19 cellular contexts compared by ENCODE assay signal in the genomic region with DNA sequence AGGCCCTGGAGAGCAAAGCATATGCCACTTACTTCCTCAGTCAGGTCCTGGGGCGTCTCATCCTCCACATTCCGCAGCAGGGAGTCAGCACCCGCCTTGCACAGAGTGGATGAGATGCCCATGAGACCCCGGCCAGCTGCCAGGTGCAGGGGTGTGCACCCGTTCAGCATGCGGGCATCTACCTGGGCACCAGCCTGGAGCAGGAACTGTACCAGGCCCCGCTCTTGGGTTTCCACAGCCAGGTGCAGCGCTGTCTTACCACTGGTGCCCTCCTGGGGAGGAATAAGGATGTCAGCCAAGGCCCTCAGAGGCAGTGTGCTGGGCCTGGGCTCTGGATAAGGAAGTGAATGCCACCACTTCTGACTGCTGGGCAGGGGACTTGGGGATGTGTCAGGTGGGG. TPM values are rescaled to one million over a fixed set of nuclear protein-coding genes. Genes with fewer than 3 reads are reported as not detected.
DNase-seq lines count a peak whose midpoint lies in the region; ATAC-seq, FAIRE-seq and TF ChIP-seq lines count a peak whose summit lies in the region.
"Had no signal": no experiment of that assay in that cellular context is flagged by ENCODE, and none has a peak within 500 bp of the region (broad histone marks: within the 10 kb centered on the region; RNA-seq: fewer than 3 reads in every experiment).

No MANE protein-coding gene starts in this region.

- H3K4me3 ChIP-seq in GM06990 (replicated peaks; ENCODE audit: low read depth, low read length) (peak overlapping the region; percentile 26), K562 (no peak overlapping the region), GM23338 (no peak overlapping the region)
- H3K4me3 ChIP-seq: Peyer's patch had no signal

- no peak for TF ChIP-seq POLR2A in K562 (conservative IDR thresholded peaks at IDR 0.05)

- H3K36me3 Mint-ChIP-seq in IgD-negative memory B cell (peaks cover 7% of the 10 kb centered on the region), GM23338 (ENCODE audit: low read depth) (peaks cover 33% of the 10 kb centered on the region)
- H3K36me3 Mint-ChIP-seq in stimulated activated effector memory CD8-positive, alpha-beta T cell treated with anti-CD3 and anti-CD28 coated beads, Interleukin-12 subunit alpha, Interleukin-12 subunit beta, amount 100 ng/mL, for 72 hours: peaks cover 83% of the 10 kb centered on the region

- WGBS in K562 (ENCODE audit: insufficient coverage, low coverage, missing lambda C conversion rate): 90% methylated on average over 8 of the region's 8 CpGs

- H3K4me3 Mint-ChIP-seq in IgD-negative memory B cell: peak overlapping the region in 2 of 4 donors; percentile 83 to 97
- no peak overlapping the region for H3K4me3 Mint-ChIP-seq in stimulated activated effector memory CD8-positive, alpha-beta T cell treated with anti-CD3 and anti-CD28 coated beads, Interleukin-12 subunit alpha, Interleukin-12 subunit beta, amount 100 ng/mL, for 72 hours
- no peak overlapping the region for H3K4me3 Mint-ChIP-seq in GM23338

- H3K4me1 Mint-ChIP-seq in IgD-negative memory B cell (peaks cover 48 to 63% (median 55%) of the 10 kb centered on the region in 3 donors), GM23338 (peaks cover 53% of the 10 kb centered on the region)
- peaks cover 79% of the 10 kb centered on the region for H3K4me1 Mint-ChIP-seq in stimulated activated effector memory CD8-positive, alpha-beta T cell treated with anti-CD3 and anti-CD28 coated beads, Interleukin-12 subunit alpha, Interleukin-12 subunit beta, amount 100 ng/mL, for 72 hours

- DNase-seq in GM06990 (ENCODE audit: extremely low read depth, insufficient read length) (no peak), K562 (ENCODE audit: extremely low read depth in 1 of 4, low spot score in 3 of 4) (no peak), GM23338 (ENCODE audit: low spot score) (no peak), hippocampal formation (lab: John Stamatoyannopoulos, UW) (no peak)
- DNase-seq in stimulated activated effector memory CD8-positive, alpha-beta T cell treated with anti-CD3 and anti-CD28 coated beads, Interleukin-12 subunit alpha, Interleukin-12 subunit beta, amount 100 ng/mL, for 72 hours (ENCODE audit: low spot score in 2 of 2): no peak
- DNase-seq: MM.1S, NCI-H1105, NCI-H187, NCI-H2171, NCI-H774, Right ventricle myocardium superior, SK-N-SH had no signal

- CTCF ChIA-PET in K562 (lab: Yijun Ruan, JAX; ENCODE audit: low intra/inter-chr PET ratio): no interaction called here

- no peak overlapping the region for H2AFZ ChIP-seq in K562 (ENCODE audit: low read depth, low read length)
- no peak overlapping the region for H2AFZ ChIP-seq in GM23338

- no peak overlapping the region for H3K4me2 ChIP-seq in K562 (ENCODE audit: insufficient read depth, low read length)
- H3K4me2 ChIP-seq in GM23338: no peak overlapping the region
- H3K4me2 ChIP-seq: SK-N-SH had no signal

- H3K27me3 ChIP-seq in GM06990 (replicated peaks; ENCODE audit: control insufficient read depth, insufficient read depth, low read length) (no peaks in the 10 kb centered on the region), K562 (ENCODE audit: control insufficient read depth in 2 of 2, insufficient read depth in 2 of 2, low read length in 2 of 2) (no peaks in the 10 kb centered on the region), GM23338 (ENCODE audit: insufficient read depth) (peaks cover 5% of the 10 kb centered on the region; the same call in 1 of the 2 replicates)
- H3K27me3 ChIP-seq: Peyer's patch had no signal

- no peak overlapping the region for H3K27ac ChIP-seq in K562 (ENCODE audit: extremely low read depth, low read depth, low read length)
- no peak overlapping the region for H3K27ac ChIP-seq in GM23338 (ENCODE audit: low read depth)
- H3K27ac ChIP-seq: HL-60 had no signal

- no peaks in the 10 kb centered on the region for H3K9me2 ChIP-seq in GM23338 (ENCODE audit: insufficient read depth)
- H3K9me2 ChIP-seq: SK-N-SH had no signal

- H3K36me3 ChIP-seq in GM06990 (ENCODE audit: control insufficient read depth, insufficient read depth, low read length) (peaks cover 30% of the 10 kb centered on the region), K562 (ENCODE audit: control insufficient read depth, insufficient read depth, low read length) (peaks cover 59% of the 10 kb centered on the region; the same call in 2 of the 3 replicates), GM23338 (ENCODE audit: insufficient read depth) (no peaks in the 10 kb centered on the region)

- ATAC-seq in K562 (no peak), GM23338 (no peak), GM18517 (IDR thresholded peaks at IDR 0.05; ENCODE audit: unreplicated experiment) (no peak)
- no peak for ATAC-seq in stimulated activated effector memory CD8-positive, alpha-beta T cell treated with anti-CD3 and anti-CD28 coated beads, Interleukin-12 subunit alpha, Interleukin-12 subunit beta, amount 100 ng/mL, for 72 hours

- no peak for TF ChIP-seq EP300 in K562 (IDR thresholded peaks at IDR 0.05; ENCODE audit: low read length)

- in situ Hi-C loops in K562 (cut with MboI): no loop called here

- H4K20me1 ChIP-seq in K562 (replicated peaks; ENCODE audit: control insufficient read depth, insufficient read depth, low read length) (peaks cover 16% of the 10 kb centered on the region), GM23338 (replicated peaks; ENCODE audit: insufficient read depth) (peaks cover 6% of the 10 kb centered on the region; the same call in 1 of the 2 replicates)

- no TSS peak for BruUV-seq in K562 (replicated peaks; lab: Mats Ljungman, UMichigan)

- TF ChIP-seq CTCF in GM06990 (IDR thresholded peaks at IDR 0.05; ENCODE audit: insufficient read depth, low read length, poor library complexity, severe bottlenecking) (no peak), K562 (IDR thresholded peaks at IDR 0.05 in 2 of 3, conservative IDR thresholded peaks at IDR 0.05 in 1 of 3; ENCODE audit: insufficient read depth in 2 of 3, low read depth in 1 of 3, low read length in 3 of 3) (no peak), GM23338 (conservative IDR thresholded peaks at IDR 0.05; ENCODE audit: low read depth in 2 of 2) (no peak)

- intact Hi-C loops in K562 (cut with micrococcal nuclease): no loop called here

- peaks cover 34% of the 10 kb centered on the region for H3K79me2 ChIP-seq in K562 (ENCODE audit: control insufficient read depth, insufficient read depth, low read length)
- H3K79me2 ChIP-seq in GM23338 (replicated peaks; ENCODE audit: insufficient read depth): peaks cover 16% of the 10 kb centered on the region; the same call in 1 of the 2 replicates

- peaks cover 39 to 58% of the 10 kb centered on the region in 2 experiments; a peak in 4 of 5 replicates for H3K4me1 ChIP-seq in K562 (replicated peaks in 1 of 2; ENCODE audit: control insufficient read depth in 2 of 2, insufficient read depth in 2 of 2, low read length in 2 of 2)
- H3K4me1 ChIP-seq in GM23338 (ENCODE audit: insufficient read depth): peaks cover 17% of the 10 kb centered on the region

- H3K9me3 ChIP-seq in K562 (replicated peaks; ENCODE audit: control insufficient read depth, insufficient read depth, low read depth, low read length): no peaks in the 10 kb centered on the region
- H3K9me3 ChIP-seq: Peyer's patch, SK-N-SH had no signal

- no peak for TF ChIP-seq RAD21 in K562 (CRISPR knock-in tag; conservative IDR thresholded peaks at IDR 0.05 in 1 of 2, IDR thresholded peaks at IDR 0.05 in 1 of 2)

- POLR2A ChIA-PET in K562 (lab: Yijun Ruan, JAX): interaction anchor here (0.6 kb wide), 1 partner anchor 29 kb away, joined by 4 read pairs; no protein-coding TSS in a partner anchor

- peak overlapping the region in 1 of 2 experiments; percentile 24; a peak in 1 of 4 replicates for H3K9ac ChIP-seq in K562 (ENCODE audit: insufficient read depth in 1 of 2, low read depth in 2 of 2, low read length in 2 of 2)
- H3K9ac ChIP-seq: SK-N-SH had no signal

- H3K9me1 ChIP-seq in K562 (ENCODE audit: control insufficient read depth, insufficient read depth, low read length): peaks cover 9% of the 10 kb centered on the region

- peaks cover 3% of the 10 kb centered on the region for H3K27me3 Mint-ChIP-seq in IgD-negative memory B cell
- peaks cover 40% of the 10 kb centered on the region for H3K27me3 Mint-ChIP-seq in GM23338 (ENCODE audit: insufficient read depth, low read depth, poor library complexity)

- FAIRE-seq in K562 (lab: Jason Lieb, UNC): no peak

- H3F3A ChIP-seq in GM23338 (replicated peaks; ENCODE audit: low read depth): peaks cover 19% of the 10 kb centered on the region

- H3K27ac Mint-ChIP-seq in IgD-negative memory B cell: peak overlapping the region; percentile 99
- H3K27ac Mint-ChIP-seq in stimulated activated effector memory CD8-positive, alpha-beta T cell treated with anti-CD3 and anti-CD28 coated beads, Interleukin-12 subunit alpha, Interleukin-12 subunit beta, amount 100 ng/mL, for 72 hours: peak overlapping the region; percentile 40
- no peak overlapping the region for H3K27ac Mint-ChIP-seq in GM23338

- no peaks in the 10 kb centered on the region for H3K9me3 Mint-ChIP-seq in IgD-negative memory B cell
- no peaks in the 10 kb centered on the region for H3K9me3 Mint-ChIP-seq in stimulated activated effector memory CD8-positive, alpha-beta T cell treated with anti-CD3 and anti-CD28 coated beads, Interleukin-12 subunit alpha, Interleukin-12 subunit beta, amount 100 ng/mL, for 72 hours
- peaks cover 7% of the 10 kb centered on the region for H3K9me3 Mint-ChIP-seq in GM23338

RNA-seq across cellular contexts. Expression of a gene that starts 2.7 kb away (rescaled TPM):
- polyA plus RNA-seq in IgD-negative memory B cell (42.6 TPM), K562 (2011; rRNA removed) (50.8 and 53.9 TPM in 2 replicates), K562 (2014; fragmentation: Illumina TruSeq; extraction: Trizol) (57.6 and 58.9 TPM in 2 replicates), K562 (2014; fragmentation: Nextera tagmentation; extraction: Ambion mirVana) (10 to 100 TPM; 14.5 to 19.2 TPM), K562 (2014; rRNA removed) (59.1 and 61.8 TPM in 2 replicates), GM23338 (2016; fragmentation: Nextera tagmentation; extraction: Ambion mirVana) (14.0 and 14.7 TPM in 2 replicates)
- total RNA-seq in K562 (2011; cell fraction: chromatin; rRNA removed; ENCODE audit: low replicate concordance): 26.7 and 95.0 TPM in 2 replicates
- total RNA-seq in K562 (2011; cell fraction: nucleolus; rRNA removed): 138 and 143 TPM in 2 replicates
- total RNA-seq in K562 (2011; cell fraction: nucleoplasm; rRNA removed): 89.1 and 89.6 TPM in 2 replicates
- total RNA-seq in K562 (2014; rRNA removed) (43.6 and 59.3 TPM in 2 replicates), K562 (2014; rRNA removed; fragmentation: Illumina TruSeq; extraction: Trizol) (31.1 and 38.8 TPM in 2 replicates), K562 (2015; rRNA removed; fragmentation: Illumina TruSeq; extraction: Trizol) (46.0 and 47.1 TPM in 2 replicates), K562 (2021) (53.1 and 54.3 TPM in 2 replicates)
- 78.9 and 125 TPM in 2 replicates for polyA plus RNA-seq in K562 (2011; cell fraction: cytosol; rRNA removed)
- 67.9 and 76.7 TPM in 2 replicates for polyA plus RNA-seq in K562 (2011; cell fraction: nucleus; rRNA removed)
- 57.9 and 70.2 TPM in 2 replicates for polyA plus RNA-seq in K562 (2012)
- polyA minus RNA-seq in K562 (2011; rRNA and poly(A)+ RNA removed): 23.7 and 34.2 TPM in 2 replicates
- 21.6 and 21.9 TPM in 2 replicates for polyA minus RNA-seq in K562 (2011; cell fraction: cytosol; rRNA and poly(A)+ RNA removed)
- polyA minus RNA-seq in K562 (2011; cell fraction: nucleus; rRNA and poly(A)+ RNA removed): 19.0 and 20.8 TPM in 2 replicates
- total RNA-seq in GM23338 (2014; rRNA removed; shearing (Covaris generic)): 30.5 and 30.9 TPM in 2 replicates

RNA-seq across cellular contexts. Expression of a gene that starts 5.3 kb away (rescaled TPM):
- polyA plus RNA-seq in IgD-negative memory B cell (23.5 TPM), K562 (2011; rRNA removed) (11.9 and 12.3 TPM in 2 replicates), K562 (2014; fragmentation: Illumina TruSeq; extraction: Trizol) (10.0 and 12.3 TPM in 2 replicates), K562 (2014; fragmentation: Nextera tagmentation; extraction: Ambion mirVana) (1 to 10 TPM; 2.1 to 2.9 TPM), K562 (2014; rRNA removed) (10.2 and 11.6 TPM in 2 replicates), GM23338 (2016; fragmentation: Nextera tagmentation; extraction: Ambion mirVana) (12.8 and 14.6 TPM in 2 replicates)
- total RNA-seq in K562 (2011; cell fraction: chromatin; rRNA removed; ENCODE audit: low replicate concordance): 10.6 and 17.8 TPM in 2 replicates
- 11.2 and 14.0 TPM in 2 replicates for total RNA-seq in K562 (2011; cell fraction: nucleolus; rRNA removed)
- total RNA-seq in K562 (2011; cell fraction: nucleoplasm; rRNA removed): 7.4 and 8.2 TPM in 2 replicates
- total RNA-seq in K562 (2014; rRNA removed) (15.7 TPM in 2 replicates), K562 (2014; rRNA removed; fragmentation: Illumina TruSeq; extraction: Trizol) (11.6 and 11.7 TPM in 2 replicates), K562 (2015; rRNA removed; fragmentation: Illumina TruSeq; extraction: Trizol) (14.2 and 14.6 TPM in 2 replicates), K562 (2021) (14.0 and 16.4 TPM in 2 replicates)
- polyA plus RNA-seq in K562 (2011; cell fraction: cytosol; rRNA removed): 10.4 and 28.2 TPM in 2 replicates
- polyA plus RNA-seq in K562 (2011; cell fraction: nucleus; rRNA removed): 9.7 and 14.7 TPM in 2 replicates
- 11.2 and 13.6 TPM in 2 replicates for polyA plus RNA-seq in K562 (2012)
- 8.3 and 9.5 TPM in 2 replicates for polyA minus RNA-seq in K562 (2011; rRNA and poly(A)+ RNA removed)
- 9.4 and 10.1 TPM in 2 replicates for polyA minus RNA-seq in K562 (2011; cell fraction: cytosol; rRNA and poly(A)+ RNA removed)
- polyA minus RNA-seq in K562 (2011; cell fraction: nucleus; rRNA and poly(A)+ RNA removed): 12.0 and 12.9 TPM in 2 replicates
- total RNA-seq in GM23338 (2014; rRNA removed; shearing (Covaris generic)): 19.8 and 25.9 TPM in 2 replicates

RNA-seq across cellular contexts. Expression of a gene that starts 10.2 kb away (rescaled TPM):
- polyA plus RNA-seq in IgD-negative memory B cell (not detected), K562 (2011; rRNA removed) (not detected in 2 replicates), K562 (2014; fragmentation: Illumina TruSeq; extraction: Trizol) (not detected in 2 replicates), K562 (2014; fragmentation: Nextera tagmentation; extraction: Ambion mirVana) (not detected), K562 (2014; rRNA removed) (not detected in 2 replicates), GM23338 (2016; fragmentation: Nextera tagmentation; extraction: Ambion mirVana) (0.91 and 1.5 TPM in 2 replicates)
- 0.30 TPM in 1 of 2 replicates, not detected in the other for total RNA-seq in K562 (2011; cell fraction: chromatin; rRNA removed; ENCODE audit: low replicate concordance)
- total RNA-seq in K562 (2011; cell fraction: nucleolus; rRNA removed): under 0.01 and 0.26 TPM in 2 replicates
- not detected in 2 replicates for total RNA-seq in K562 (2011; cell fraction: nucleoplasm; rRNA removed)
- total RNA-seq in K562 (2014; rRNA removed) (not detected in 2 replicates), K562 (2014; rRNA removed; fragmentation: Illumina TruSeq; extraction: Trizol) (not detected in 2 replicates), K562 (2015; rRNA removed; fragmentation: Illumina TruSeq; extraction: Trizol) (not detected in 2 replicates), K562 (2021) (not detected in 2 replicates)
- 0.01 TPM in 1 of 2 replicates, not detected in the other for polyA plus RNA-seq in K562 (2011; cell fraction: cytosol; rRNA removed)
- polyA plus RNA-seq in K562 (2011; cell fraction: nucleus; rRNA removed): 0.04 TPM in 1 of 2 replicates, not detected in the other
- 0.34 and 0.36 TPM in 2 replicates for polyA plus RNA-seq in K562 (2012)
- polyA minus RNA-seq in K562 (2011; rRNA and poly(A)+ RNA removed): 0.09 TPM in 1 of 2 replicates, not detected in the other
- not detected in 2 replicates for polyA minus RNA-seq in K562 (2011; cell fraction: cytosol; rRNA and poly(A)+ RNA removed)
- polyA minus RNA-seq in K562 (2011; cell fraction: nucleus; rRNA and poly(A)+ RNA removed): not detected in 2 replicates
- 11.5 and 14.6 TPM in 2 replicates for total RNA-seq in GM23338 (2014; rRNA removed; shearing (Covaris generic))
- total RNA-seq: NCI-H460, Right ventricle myocardium superior had no signal
- polyA plus RNA-seq: AG04450, BJ had no signal

RNA-seq across cellular contexts. Expression of a gene that starts 13.1 kb away (rescaled TPM):
- polyA plus RNA-seq in IgD-negative memory B cell: 435 TPM
- 266 and 322 TPM in 2 replicates for total RNA-seq in K562 (2011; cell fraction: chromatin; rRNA removed; ENCODE audit: low replicate concordance)
- 268 and 275 TPM in 2 replicates for total RNA-seq in K562 (2011; cell fraction: nucleolus; rRNA removed)
- 328 and 337 TPM in 2 replicates for total RNA-seq in K562 (2011; cell fraction: nucleoplasm; rRNA removed)
- 2,052 and 2,390 TPM in 2 replicates for total RNA-seq in K562 (2014; rRNA removed)
- 2,633 and 2,824 TPM in 2 replicates for total RNA-seq in K562 (2014; rRNA removed; fragmentation: Illumina TruSeq; extraction: Trizol)
- 2,220 and 2,262 TPM in 2 replicates for total RNA-seq in K562 (2015; rRNA removed; fragmentation: Illumina TruSeq; extraction: Trizol)
- 2,162 and 2,174 TPM in 2 replicates for total RNA-seq in K562 (2021)
- polyA plus RNA-seq in K562 (2011; rRNA removed): 2,356 and 2,496 TPM in 2 replicates
- polyA plus RNA-seq in K562 (2011; cell fraction: cytosol; rRNA removed): 1,126 and 1,804 TPM in 2 replicates
- polyA plus RNA-seq in K562 (2011; cell fraction: nucleus; rRNA removed): 568 and 703 TPM in 2 replicates
- 1,146 and 2,065 TPM in 2 replicates for polyA plus RNA-seq in K562 (2012)
- 3,149 and 3,358 TPM in 2 replicates for polyA plus RNA-seq in K562 (2014; fragmentation: Illumina TruSeq; extraction: Trizol)
- polyA plus RNA-seq in K562 (2014; fragmentation: Nextera tagmentation; extraction: Ambion mirVana): 1,000 to 10,000 TPM; 1,975 to 2,865 TPM
- 1,691 and 1,780 TPM in 2 replicates for polyA plus RNA-seq in K562 (2014; rRNA removed)
- 2,497 and 2,549 TPM in 2 replicates for polyA minus RNA-seq in K562 (2011; rRNA and poly(A)+ RNA removed)
- 1,081 and 1,374 TPM in 2 replicates for polyA minus RNA-seq in K562 (2011; cell fraction: cytosol; rRNA and poly(A)+ RNA removed)
- polyA minus RNA-seq in K562 (2011; cell fraction: nucleus; rRNA and poly(A)+ RNA removed): 111 and 287 TPM in 2 replicates
- total RNA-seq in GM23338 (2014; rRNA removed; shearing (Covaris generic)): 2,361 and 2,444 TPM in 2 replicates
- polyA plus RNA-seq in GM23338 (2016; fragmentation: Nextera tagmentation; extraction: Ambion mirVana): 1,345 and 1,425 TPM in 2 replicates

RNA-seq across cellular contexts. Expression of a gene that starts 36.6 kb away (rescaled TPM):
- polyA plus RNA-seq in IgD-negative memory B cell (5.4 TPM), K562 (2011; rRNA removed) (148 and 204 TPM in 2 replicates), K562 (2014; fragmentation: Illumina TruSeq; extraction: Trizol) (136 and 170 TPM in 2 replicates), K562 (2014; fragmentation: Nextera tagmentation; extraction: Ambion mirVana) (10 to 100 TPM; 18.9 to 42.0 TPM), K562 (2014; rRNA removed) (140 and 147 TPM in 2 replicates), GM23338 (2016; fragmentation: Nextera tagmentation; extraction: Ambion mirVana) (67.6 and 73.1 TPM in 2 replicates)
- total RNA-seq in K562 (2011; cell fraction: chromatin; rRNA removed; ENCODE audit: low replicate concordance): 171 and 379 TPM in 2 replicates
- total RNA-seq in K562 (2011; cell fraction: nucleolus; rRNA removed): 331 and 348 TPM in 2 replicates
- 305 and 360 TPM in 2 replicates for total RNA-seq in K562 (2011; cell fraction: nucleoplasm; rRNA removed)
- total RNA-seq in K562 (2014; rRNA removed) (57.7 and 89.5 TPM in 2 replicates), K562 (2014; rRNA removed; fragmentation: Illumina TruSeq; extraction: Trizol) (32.8 and 35.3 TPM in 2 replicates), K562 (2015; rRNA removed; fragmentation: Illumina TruSeq; extraction: Trizol) (43.2 and 44.3 TPM in 2 replicates), K562 (2021) (103 and 107 TPM in 2 replicates)
- polyA plus RNA-seq in K562 (2011; cell fraction: cytosol; rRNA removed): 291 and 372 TPM in 2 replicates
- 496 and 544 TPM in 2 replicates for polyA plus RNA-seq in K562 (2011; cell fraction: nucleus; rRNA removed)
- polyA plus RNA-seq in K562 (2012): 90.3 and 112 TPM in 2 replicates
- 119 and 153 TPM in 2 replicates for polyA minus RNA-seq in K562 (2011; rRNA and poly(A)+ RNA removed)
- polyA minus RNA-seq in K562 (2011; cell fraction: cytosol; rRNA and poly(A)+ RNA removed): 67.5 and 84.3 TPM in 2 replicates
- polyA minus RNA-seq in K562 (2011; cell fraction: nucleus; rRNA and poly(A)+ RNA removed): 71.0 and 95.0 TPM in 2 replicates
- total RNA-seq in GM23338 (2014; rRNA removed; shearing (Covaris generic)): 149 and 169 TPM in 2 replicates
